ENCODE assay signal across 8 cellular contexts in genomic region chr4:3954540-3955360, GRCh38.
DNase-seq lines count a peak whose midpoint lies in the region; ATAC-seq, FAIRE-seq and TF ChIP-seq lines count a peak whose summit lies in the region.
"Not testable (repeated sequence)": the region's sequence is repeated elsewhere in the genome, so short reads cannot be mapped to it uniquely, and the experiment has no call there.

No MANE protein-coding gene starts in this region.

- peak overlapping the region; percentile 72 for H3K4me3 ChIP-seq in DOHH2 (ENCODE audit: low read length)
- peak overlapping the region; percentile 76 for H3K4me3 ChIP-seq in GM12878
- peak overlapping the region; percentile 72 to 73 for H3K4me3 ChIP-seq in right atrium auricular region
- H3K4me3 ChIP-seq in ovary = peak overlapping the region; percentile 79
- H3K4me3 ChIP-seq in stomach = peak overlapping the region; percentile 69 to 85 (median 81)

- 1% methylated on average over 48 of the region's 57 CpGs for WGBS in GM12878 (ENCODE audit: insufficient coverage, insufficient replicate concordance, low lambda C conversion rate, missing lambda C conversion rate)
- WGBS in ovary, 3 donors = 0 to 1% (median 1%) methylated on average over 43 to 57 of the region's 57 CpGs
- WGBS in stomach, 5 donors = 0 to 1% (median 1%) methylated on average over 18 to 57 of the region's 57 CpGs

- H3K27ac ChIP-seq in DOHH2 (ENCODE audit: low read depth, low read length) (peak overlapping the region; percentile 51; the same call in 1 of the 2 replicates), GM12878 (ENCODE audit: control insufficient read depth, insufficient read depth) (peak overlapping the region; percentile 39; the same call in 1 of the 2 replicates), right atrium auricular region (peak overlapping the region; percentile 85 to 86), ovary (peak overlapping the region; percentile 87 to 94), stomach (peak overlapping the region; percentile 72 to 95 (median 91))

- peak overlapping the region; percentile 93 for H3K27ac Mint-ChIP-seq in WTC11

- in situ Hi-C loops in GM12878 (cut with MboI) = not testable (repeated sequence)

- not testable (repeated sequence) for H3K27me3 Mint-ChIP-seq in WTC11 (ENCODE audit: low read depth)

- H3K9me2 ChIP-seq in DOHH2 (replicated peaks; ENCODE audit: control insufficient read depth, low read length) = not testable (repeated sequence)

- intact Hi-C loops in GM12878 (cut with micrococcal nuclease; ENCODE audit: unreplicated experiment); ovary (cut with DNase I); stomach (cut with DNase I; ENCODE audit: low total_unique reads): not testable (repeated sequence)

- ATAC-seq in HG03060 (IDR thresholded peaks at IDR 0.05; ENCODE audit: low read depth, unreplicated experiment) = peak; percentile 10
- ATAC-seq in WTC11, GM12878: not testable (repeated sequence)

- H3K4me2 ChIP-seq in DOHH2 (ENCODE audit: low read length) (peak overlapping the region; percentile 89), GM12878 (ENCODE audit: control insufficient read depth, insufficient read depth) (peak overlapping the region; percentile 65)

- not testable (repeated sequence) for H3F3A ChIP-seq in DOHH2 (ENCODE audit: control insufficient read depth, insufficient read depth)

- RAD21 ChIA-PET in GM12878 (lab: Charles Lee; ENCODE audit: unreplicated experiment) = not testable (repeated sequence)

- H4K20me1 ChIP-seq in DOHH2 (ENCODE audit: control insufficient read depth, insufficient read depth, low read depth, low read length); GM12878 (ENCODE audit: control insufficient read depth, insufficient read depth): not testable (repeated sequence)

- TF ChIP-seq EP300 in GM12878 (IDR thresholded peaks at IDR 0.05; ENCODE audit: borderline replicate concordance in 1 of 2, control insufficient read depth in 1 of 2, low read depth in 2 of 2, low read length in 2 of 2); ovary (IDR thresholded peaks at IDR 0.05); stomach (IDR thresholded peaks at IDR 0.05): not testable (repeated sequence)

- CTCF ChIA-PET in WTC11 (lab: Charles Lee) = interaction anchor here (1.5 to 2.0 kb wide), 3 partner anchors 12 to 187 kb away, joined by 4 to 6 read pairs (median 4); no protein-coding TSS in a partner anchor
- CTCF ChIA-PET in GM12878 (lab: Yijun Ruan, JAX) = interaction anchor here (0.9 kb wide), 1 partner anchor 13 kb away, joined by 3 read pairs; no protein-coding TSS in a partner anchor

- H3K9ac ChIP-seq in GM12878 (ENCODE audit: control insufficient read depth, insufficient read depth, low read length) = peak overlapping the region; percentile 62

- not testable (repeated sequence) for H3K36me3 ChIP-seq in DOHH2 (ENCODE audit: control insufficient read depth, low read length); GM12878 (ENCODE audit: control insufficient read depth in 2 of 2, insufficient read depth in 2 of 2, low read length in 1 of 2); right atrium auricular region; ovary; stomach

- not testable (repeated sequence) for H3K27me3 ChIP-seq in DOHH2 (ENCODE audit: control insufficient read depth, low read length); GM12878 (replicated peaks in 1 of 2; ENCODE audit: control insufficient read depth in 2 of 2, insufficient read depth in 2 of 2, low read length in 1 of 2); right atrium auricular region; ovary; stomach

- POLR2A ChIA-PET in WTC11 (lab: Charles Lee); GM12878 (lab: Charles Lee): not testable (repeated sequence)

- H3K36me3 Mint-ChIP-seq in WTC11 = peaks cover 11% of the 10 kb centered on the region

- H3K9me3 ChIP-seq in DOHH2 (ENCODE audit: control insufficient read depth, insufficient read depth, low read length); GM12878 (replicated peaks; ENCODE audit: control insufficient read depth, insufficient read depth, low read length); right atrium auricular region; ovary; stomach: not testable (repeated sequence)

- TF ChIP-seq POLR2A in GM12878 (IDR thresholded peaks at IDR 0.05; ENCODE audit: low read depth, low read length) = peak; percentile 67
- TF ChIP-seq POLR2A in ovary (IDR thresholded peaks at IDR 0.05) = peak; percentile 41
- TF ChIP-seq POLR2A in stomach (IDR thresholded peaks at IDR 0.05) = not testable (repeated sequence)

- not testable (repeated sequence) for H3K4me1 ChIP-seq in DOHH2 (ENCODE audit: control insufficient read depth, low read length); GM12878 (ENCODE audit: control insufficient read depth, insufficient read depth, low read length); right atrium auricular region; ovary (ENCODE audit: insufficient read depth)
- peaks cover 0 to 14% (median 9%) of the 10 kb centered on the region in 4 donors for H3K4me1 ChIP-seq in stomach

- H3K4me3 Mint-ChIP-seq in WTC11 = peak overlapping the region; percentile 91

- not testable (repeated sequence) for TF ChIP-seq CTCF in DOHH2 (IDR thresholded peaks at IDR 0.05; ENCODE audit: low read depth, low read length, poor library complexity, severe bottlenecking); WTC11 (IDR thresholded peaks at IDR 0.05); GM12878 (IDR thresholded peaks at IDR 0.05 in 2 of 3, conservative IDR thresholded peaks at IDR 0.05 in 1 of 3; ENCODE audit: control insufficient read depth in 2 of 3, extremely low read depth in 1 of 3, insufficient read depth in 1 of 3, low read depth in 3 of 3, low read length in 3 of 3); right atrium auricular region (IDR thresholded peaks at IDR 0.05); ovary (IDR thresholded peaks at IDR 0.05); stomach (IDR thresholded peaks at IDR 0.05)

- H3K4me1 Mint-ChIP-seq in WTC11 = peaks cover 30% of the 10 kb centered on the region

- H3K79me2 ChIP-seq in DOHH2 (ENCODE audit: control insufficient read depth, low read length); GM12878 (ENCODE audit: control insufficient read depth, insufficient read depth, low read length): not testable (repeated sequence)

- BruUV-seq in GM12878 (replicated peaks; lab: Mats Ljungman, UMichigan) = TSS peak; percentile 75

- TF ChIP-seq RAD21 in GM12878 (IDR thresholded peaks at IDR 0.05; ENCODE audit: insufficient read depth, low read depth, low read length) = not testable (repeated sequence)

- SMC1A ChIA-PET in GM12878 (lab: Charles Lee; ENCODE audit: uncharacterized antibody, unreplicated experiment) = not testable (repeated sequence)

- peak overlapping the region; percentile 62 for H2AFZ ChIP-seq in GM12878 (ENCODE audit: control insufficient read depth, low read depth, low read length)

- DNase-seq in NCI-H345 (lab: John Stamatoyannopoulos, UW) (peak; percentile 68), WTC11 (ENCODE audit: low spot score) (peak; percentile 46), GM12878 (ENCODE audit: low read depth, low spot score) (peak; percentile 36), right atrium auricular region (ENCODE audit: low spot score) (peak; percentile 72), ovary (peak; percentile 51 to 72 (median 67)), stomach (peak; percentile 31)

- H3K9me3 Mint-ChIP-seq in WTC11 = not testable (repeated sequence)

- FAIRE-seq in GM12878 (lab: Jason Lieb, UNC) = not testable (repeated sequence)

TF ChIP-seq in WTC11, 78 proteins besides CTCF, POLR2A, EP300 and RAD21 (continues in another document):
- TF ChIP-seq, protein P1, sequence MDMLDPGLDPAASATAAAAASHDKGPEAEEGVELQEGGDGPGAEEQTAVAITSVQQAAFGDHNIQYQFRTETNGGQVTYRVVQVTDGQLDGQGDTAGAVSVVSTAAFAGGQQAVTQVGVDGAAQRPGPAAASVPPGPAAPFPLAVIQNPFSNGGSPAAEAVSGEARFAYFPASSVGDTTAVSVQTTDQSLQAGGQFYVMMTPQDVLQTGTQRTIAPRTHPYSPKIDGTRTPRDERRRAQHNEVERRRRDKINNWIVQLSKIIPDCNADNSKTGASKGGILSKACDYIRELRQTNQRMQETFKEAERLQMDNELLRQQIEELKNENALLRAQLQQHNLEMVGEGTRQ (CRISPR knock-in tag; IDR thresholded peaks at IDR 0.05) = peak; percentile 41; the same call in 1 of the 2 replicates
- TF ChIP-seq ESRRA (CRISPR knock-in tag; IDR thresholded peaks at IDR 0.05; ENCODE audit: borderline replicate concordance) = 0 out of 2 replicates have a peak, but pooled peaks have one; percentile 57

TF ChIP-seq in GM12878, 131 proteins besides CTCF, POLR2A, EP300 and RAD21 (continues in another document):
- TF ChIP-seq BHLHE40 (IDR thresholded peaks at IDR 0.05; ENCODE audit: borderline replicate concordance in 1 of 2, low read depth in 2 of 2, low read length in 1 of 2) (peak in 1 of 2 experiments; percentile 75; a peak in 2 of 4 replicates), RB1 (IDR thresholded peaks at IDR 0.05; ENCODE audit: borderline replicate concordance) (0 out of 2 replicates have a peak, but pooled peaks have one; percentile 36), GATAD2B (conservative IDR thresholded peaks at IDR 0.05; ENCODE audit: low read depth) (0 out of 2 replicates have a peak, but pooled peaks have one; percentile 32), YY1 (IDR thresholded peaks at IDR 0.05; ENCODE audit: low read depth, low read length) (0 out of 2 replicates have a peak, but pooled peaks have one; percentile 11), IKZF1 (conservative IDR thresholded peaks at IDR 0.05) (0 out of 2 replicates have a peak, but pooled peaks have one; percentile 15), POLR2AphosphoS5 (IDR thresholded peaks at IDR 0.05; ENCODE audit: low read length) (peak; percentile 54; the same call in 1 of the 2 replicates), MEF2B (IDR thresholded peaks at IDR 0.05; ENCODE audit: partially characterized antibody, poor library complexity, severe bottlenecking) (peak; percentile 93)

Comparison
In these comparisons a context has a peak if more than half of its experiments do, and no peak if none do; other contexts are left out.
1. H3K27ac ChIP-seq: peak in every context shown above with its lines; median percentile 91 in stomach; 90 in ovary; 86 in right atrium auricular region; 51 in DOHH2; 39 in GM12878.